In the genomic region with DNA sequence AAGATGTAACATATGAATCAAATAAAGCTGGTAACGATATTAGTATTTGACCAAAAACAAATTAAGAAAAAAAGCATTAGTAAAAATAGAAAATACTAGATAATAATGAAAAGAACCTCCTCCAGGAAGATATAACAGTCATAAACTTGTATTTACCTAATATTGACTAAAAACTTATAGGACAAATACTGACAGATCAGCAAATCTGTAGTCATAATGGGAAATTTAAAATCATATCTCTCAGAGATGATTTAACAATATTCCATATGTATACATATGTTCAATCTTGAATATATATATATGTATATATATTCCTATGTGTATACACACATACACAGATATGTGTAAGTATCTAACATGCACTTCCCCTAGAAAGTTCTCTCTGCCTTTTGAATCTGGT, we compare ENCODE assay signal across 2 cellular contexts.
A peak's percentile ranks its signal among the peaks of the same experiment; 100 is the strongest.
TF ChIP-seq lines count a peak whose summit lies in the region.

No MANE protein-coding gene starts in this region.

TF ChIP-seq in HepG2, 621 proteins besides CTCF, POLR2A, EP300 and RAD21:
- TF ChIP-seq MAFF (IDR thresholded peaks at IDR 0.05; ENCODE audit: low read depth, low read length) (peak; percentile 61), MAFK (conservative IDR thresholded peaks at IDR 0.05 in 1 of 2, IDR thresholded peaks at IDR 0.05 in 1 of 2; ENCODE audit: low read length in 2 of 2) (peak; percentile 57 to 80), ZNF562 (CRISPR knock-in tag; IDR thresholded peaks at IDR 0.05; ENCODE audit: borderline replicate concordance) (no peak), KDM6A (CRISPR knock-in tag; IDR thresholded peaks at IDR 0.05; ENCODE audit: low read depth) (no peak)

TF ChIP-seq in K562, 482 proteins besides CTCF, POLR2A, EP300 and RAD21:
- TF ChIP-seq MAFF (IDR thresholded peaks at IDR 0.05; ENCODE audit: low read length) (peak; percentile 14; the same call in 1 of the 2 replicates), RNF2 (IDR thresholded peaks at IDR 0.05) (no peak), POLR2AphosphoS2 (IDR thresholded peaks at IDR 0.05; ENCODE audit: low read length) (no peak), ZNF316 (IDR thresholded peaks at IDR 0.05) (peak; percentile 77), CBFA2T2 (conservative IDR thresholded peaks at IDR 0.05) (no peak), CTBP1 (IDR thresholded peaks at IDR 0.05; ENCODE audit: borderline replicate concordance) (no peak), ZNF217 (CRISPR knock-in tag; IDR thresholded peaks at IDR 0.05) (no peak), ZC3H4 (CRISPR knock-in tag; IDR thresholded peaks at IDR 0.05; ENCODE audit: borderline replicate concordance) (no peak), ZFP36 (IDR thresholded peaks at IDR 0.05; ENCODE audit: low read depth, low read length, partially characterized antibody) (no peak), TRIM24 (IDR thresholded peaks at IDR 0.05) (no peak), NFATC3 (IDR thresholded peaks at IDR 0.05) (no peak), ZNF551 (CRISPR knock-in tag; IDR thresholded peaks at IDR 0.05) (no peak), ZKSCAN3 (CRISPR knock-in tag; IDR thresholded peaks at IDR 0.05) (no peak), FOXJ2 (tag; IDR thresholded peaks at IDR 0.05) (no peak), SIX5 (IDR thresholded peaks at IDR 0.05; ENCODE audit: borderline replicate concordance in 1 of 2, insufficient read depth in 1 of 2, low read depth in 1 of 2, low read length in 2 of 2) (no peak), FOXA3 (CRISPR knock-in tag; conservative IDR thresholded peaks at IDR 0.05 in 1 of 2, IDR thresholded peaks at IDR 0.05 in 1 of 2) (no peak), MAFG (tag; conservative IDR thresholded peaks at IDR 0.05) (peak; percentile 32; the same call in 1 of the 2 replicates), SAFB2 (IDR thresholded peaks at IDR 0.05; ENCODE audit: borderline replicate concordance, low read depth, low read length, severe bottlenecking) (no peak), C11orf30 (IDR thresholded peaks at IDR 0.05; ENCODE audit: low read depth) (peak; percentile 60), PTRF (tag; IDR thresholded peaks at IDR 0.05) (no peak), ZNF165 (CRISPR knock-in tag; IDR thresholded peaks at IDR 0.05; ENCODE audit: borderline replicate concordance) (no peak), ZNF696 (CRISPR knock-in tag; conservative IDR thresholded peaks at IDR 0.05) (no peak)
- TF ChIP-seq, protein P1, sequence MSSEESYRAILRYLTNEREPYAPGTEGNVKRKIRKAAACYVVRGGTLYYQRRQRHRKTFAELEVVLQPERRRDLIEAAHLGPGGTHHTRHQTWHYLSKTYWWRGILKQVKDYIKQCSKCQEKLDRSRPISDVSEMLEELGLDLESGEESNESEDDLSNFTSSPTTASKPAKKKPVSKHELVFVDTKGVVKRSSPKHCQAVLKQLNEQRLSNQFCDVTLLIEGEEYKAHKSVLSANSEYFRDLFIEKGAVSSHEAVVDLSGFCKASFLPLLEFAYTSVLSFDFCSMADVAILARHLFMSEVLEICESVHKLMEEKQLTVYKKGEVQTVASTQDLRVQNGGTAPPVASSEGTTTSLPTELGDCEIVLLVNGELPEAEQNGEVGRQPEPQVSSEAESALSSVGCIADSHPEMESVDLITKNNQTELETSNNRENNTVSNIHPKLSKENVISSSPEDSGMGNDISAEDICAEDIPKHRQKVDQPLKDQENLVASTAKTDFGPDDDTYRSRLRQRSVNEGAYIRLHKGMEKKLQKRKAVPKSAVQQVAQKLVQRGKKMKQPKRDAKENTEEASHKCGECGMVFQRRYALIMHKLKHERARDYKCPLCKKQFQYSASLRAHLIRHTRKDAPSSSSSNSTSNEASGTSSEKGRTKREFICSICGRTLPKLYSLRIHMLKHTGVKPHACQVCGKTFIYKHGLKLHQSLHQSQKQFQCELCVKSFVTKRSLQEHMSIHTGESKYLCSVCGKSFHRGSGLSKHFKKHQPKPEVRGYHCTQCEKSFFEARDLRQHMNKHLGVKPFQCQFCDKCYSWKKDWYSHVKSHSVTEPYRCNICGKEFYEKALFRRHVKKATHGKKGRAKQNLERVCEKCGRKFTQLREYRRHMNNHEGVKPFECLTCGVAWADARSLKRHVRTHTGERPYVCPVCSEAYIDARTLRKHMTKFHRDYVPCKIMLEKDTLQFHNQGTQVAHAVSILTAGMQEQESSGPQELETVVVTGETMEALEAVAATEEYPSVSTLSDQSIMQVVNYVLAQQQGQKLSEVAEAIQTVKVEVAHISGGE (CRISPR knock-in tag; IDR thresholded peaks at IDR 0.05) = no peak
- TF ChIP-seq, protein P2, sequence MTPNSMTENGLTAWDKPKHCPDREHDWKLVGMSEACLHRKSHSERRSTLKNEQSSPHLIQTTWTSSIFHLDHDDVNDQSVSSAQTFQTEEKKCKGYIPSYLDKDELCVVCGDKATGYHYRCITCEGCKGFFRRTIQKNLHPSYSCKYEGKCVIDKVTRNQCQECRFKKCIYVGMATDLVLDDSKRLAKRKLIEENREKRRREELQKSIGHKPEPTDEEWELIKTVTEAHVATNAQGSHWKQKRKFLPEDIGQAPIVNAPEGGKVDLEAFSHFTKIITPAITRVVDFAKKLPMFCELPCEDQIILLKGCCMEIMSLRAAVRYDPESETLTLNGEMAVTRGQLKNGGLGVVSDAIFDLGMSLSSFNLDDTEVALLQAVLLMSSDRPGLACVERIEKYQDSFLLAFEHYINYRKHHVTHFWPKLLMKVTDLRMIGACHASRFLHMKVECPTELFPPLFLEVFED (CRISPR knock-in tag; conservative IDR thresholded peaks at IDR 0.05) = no peak
- TF ChIP-seq, protein P3, sequence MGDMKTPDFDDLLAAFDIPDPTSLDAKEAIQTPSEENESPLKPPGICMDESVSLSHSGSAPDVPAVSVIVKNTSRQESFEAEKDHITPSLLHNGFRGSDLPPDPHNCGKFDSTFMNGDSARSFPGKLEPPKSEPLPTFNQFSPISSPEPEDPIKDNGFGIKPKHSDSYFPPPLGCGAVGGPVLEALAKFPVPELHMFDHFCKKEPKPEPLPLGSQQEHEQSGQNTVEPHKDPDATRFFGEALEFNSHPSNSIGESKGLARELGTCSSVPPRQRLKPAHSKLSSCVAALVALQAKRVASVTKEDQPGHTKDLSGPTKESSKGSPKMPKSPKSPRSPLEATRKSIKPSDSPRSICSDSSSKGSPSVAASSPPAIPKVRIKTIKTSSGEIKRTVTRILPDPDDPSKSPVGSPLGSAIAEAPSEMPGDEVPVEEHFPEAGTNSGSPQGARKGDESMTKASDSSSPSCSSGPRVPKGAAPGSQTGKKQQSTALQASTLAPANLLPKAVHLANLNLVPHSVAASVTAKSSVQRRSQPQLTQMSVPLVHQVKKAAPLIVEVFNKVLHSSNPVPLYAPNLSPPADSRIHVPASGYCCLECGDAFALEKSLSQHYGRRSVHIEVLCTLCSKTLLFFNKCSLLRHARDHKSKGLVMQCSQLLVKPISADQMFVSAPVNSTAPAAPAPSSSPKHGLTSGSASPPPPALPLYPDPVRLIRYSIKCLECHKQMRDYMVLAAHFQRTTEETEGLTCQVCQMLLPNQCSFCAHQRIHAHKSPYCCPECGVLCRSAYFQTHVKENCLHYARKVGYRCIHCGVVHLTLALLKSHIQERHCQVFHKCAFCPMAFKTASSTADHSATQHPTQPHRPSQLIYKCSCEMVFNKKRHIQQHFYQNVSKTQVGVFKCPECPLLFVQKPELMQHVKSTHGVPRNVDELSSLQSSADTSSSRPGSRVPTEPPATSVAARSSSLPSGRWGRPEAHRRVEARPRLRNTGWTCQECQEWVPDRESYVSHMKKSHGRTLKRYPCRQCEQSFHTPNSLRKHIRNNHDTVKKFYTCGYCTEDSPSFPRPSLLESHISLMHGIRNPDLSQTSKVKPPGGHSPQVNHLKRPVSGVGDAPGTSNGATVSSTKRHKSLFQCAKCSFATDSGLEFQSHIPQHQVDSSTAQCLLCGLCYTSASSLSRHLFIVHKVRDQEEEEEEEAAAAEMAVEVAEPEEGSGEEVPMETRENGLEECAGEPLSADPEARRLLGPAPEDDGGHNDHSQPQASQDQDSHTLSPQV (IDR thresholded peaks at IDR 0.05) = no peak
- TF ChIP-seq, protein P4, sequence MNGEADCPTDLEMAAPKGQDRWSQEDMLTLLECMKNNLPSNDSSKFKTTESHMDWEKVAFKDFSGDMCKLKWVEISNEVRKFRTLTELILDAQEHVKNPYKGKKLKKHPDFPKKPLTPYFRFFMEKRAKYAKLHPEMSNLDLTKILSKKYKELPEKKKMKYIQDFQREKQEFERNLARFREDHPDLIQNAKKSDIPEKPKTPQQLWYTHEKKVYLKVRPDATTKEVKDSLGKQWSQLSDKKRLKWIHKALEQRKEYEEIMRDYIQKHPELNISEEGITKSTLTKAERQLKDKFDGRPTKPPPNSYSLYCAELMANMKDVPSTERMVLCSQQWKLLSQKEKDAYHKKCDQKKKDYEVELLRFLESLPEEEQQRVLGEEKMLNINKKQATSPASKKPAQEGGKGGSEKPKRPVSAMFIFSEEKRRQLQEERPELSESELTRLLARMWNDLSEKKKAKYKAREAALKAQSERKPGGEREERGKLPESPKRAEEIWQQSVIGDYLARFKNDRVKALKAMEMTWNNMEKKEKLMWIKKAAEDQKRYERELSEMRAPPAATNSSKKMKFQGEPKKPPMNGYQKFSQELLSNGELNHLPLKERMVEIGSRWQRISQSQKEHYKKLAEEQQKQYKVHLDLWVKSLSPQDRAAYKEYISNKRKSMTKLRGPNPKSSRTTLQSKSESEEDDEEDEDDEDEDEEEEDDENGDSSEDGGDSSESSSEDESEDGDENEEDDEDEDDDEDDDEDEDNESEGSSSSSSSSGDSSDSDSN (IDR thresholded peaks at IDR 0.05; ENCODE audit: borderline replicate concordance in 1 of 2, low read depth in 2 of 2, low read length in 2 of 2) = no peak
- TF ChIP-seq, protein P5, sequence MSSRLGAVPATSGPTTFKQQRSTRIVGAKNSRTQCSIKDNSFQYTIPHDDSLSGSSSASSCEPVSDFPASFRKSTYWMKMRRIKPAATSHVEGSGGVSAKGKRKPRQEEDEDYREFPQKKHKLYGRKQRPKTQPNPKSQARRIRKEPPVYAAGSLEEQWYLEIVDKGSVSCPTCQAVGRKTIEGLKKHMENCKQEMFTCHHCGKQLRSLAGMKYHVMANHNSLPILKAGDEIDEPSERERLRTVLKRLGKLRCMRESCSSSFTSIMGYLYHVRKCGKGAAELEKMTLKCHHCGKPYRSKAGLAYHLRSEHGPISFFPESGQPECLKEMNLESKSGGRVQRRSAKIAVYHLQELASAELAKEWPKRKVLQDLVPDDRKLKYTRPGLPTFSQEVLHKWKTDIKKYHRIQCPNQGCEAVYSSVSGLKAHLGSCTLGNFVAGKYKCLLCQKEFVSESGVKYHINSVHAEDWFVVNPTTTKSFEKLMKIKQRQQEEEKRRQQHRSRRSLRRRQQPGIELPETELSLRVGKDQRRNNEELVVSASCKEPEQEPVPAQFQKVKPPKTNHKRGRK (tag; IDR thresholded peaks at IDR 0.05) = no peak
- TF ChIP-seq, protein P6, sequence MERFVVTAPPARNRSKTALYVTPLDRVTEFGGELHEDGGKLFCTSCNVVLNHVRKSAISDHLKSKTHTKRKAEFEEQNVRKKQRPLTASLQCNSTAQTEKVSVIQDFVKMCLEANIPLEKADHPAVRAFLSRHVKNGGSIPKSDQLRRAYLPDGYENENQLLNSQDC (CRISPR knock-in tag; IDR thresholded peaks at IDR 0.05) = no peak
TF ChIP-seq in K562: peak in this region for 4.
